Comparison of ENCODE assay signal across 13 cellular contexts in genomic region chr3:40878464-40878905, GRCh38.
DNase-seq lines count a peak whose midpoint lies in the region; ATAC-seq and TF ChIP-seq lines count a peak whose summit lies in the region.
"Had no signal": no experiment of that assay in that cellular context is flagged by ENCODE, and none has a peak within 500 bp of the region (broad histone marks: within the 10 kb centered on the region; RNA-seq: fewer than 3 reads in every experiment).

No MANE protein-coding gene starts in this region.

- no peaks in the 10 kb centered on the region for H3K27me3 Mint-ChIP-seq in activated T-helper 17 cell treated with anti-CD3 and anti-CD28 coated beads, Interleukin-2, amount 50 U/mL, for 72 hours
- H3K27me3 Mint-ChIP-seq: activated naive CD8-positive, alpha-beta T cell treated with anti-CD3 and anti-CD28 coated beads for 36 hours had no signal

- WGBS in spleen, 5 donors, result 69 to 76% (median 70%) methylated on average over 3 of the region's 3 CpGs
- 41 to 51% methylated on average over 3 of the region's 3 CpGs for WGBS in lower leg skin, 2 donors

- no peak for TF ChIP-seq POLR2A in spleen (IDR thresholded peaks at IDR 0.05)
- TF ChIP-seq POLR2A in lower leg skin (IDR thresholded peaks at IDR 0.05), result no peak

- TF ChIP-seq CTCF in dorsolateral prefrontal cortex (IDR thresholded peaks at IDR 0.05 in 54 of 56, conservative IDR thresholded peaks at IDR 0.05 in 2 of 56; ENCODE audit: low read depth in 1 of 56, partially characterized antibody in 56 of 56) (no peak), spleen (IDR thresholded peaks at IDR 0.05 in 8 of 11, conservative IDR thresholded peaks at IDR 0.05 in 3 of 11) (no peak), lower leg skin (IDR thresholded peaks at IDR 0.05) (no peak)

- H3K36me3 Mint-ChIP-seq in activated T-helper 17 cell treated with anti-CD3 and anti-CD28 coated beads, Interleukin-2, amount 50 U/mL, for 72 hours (ENCODE audit: low read depth), result no peaks in the 10 kb centered on the region
- H3K36me3 Mint-ChIP-seq: activated naive CD8-positive, alpha-beta T cell treated with anti-CD3 and anti-CD28 coated beads for 36 hours; naive thymus-derived CD8-positive, alpha-beta T cell had no signal

- H3K4me3 Mint-ChIP-seq in activated T-helper 17 cell treated with anti-CD3 and anti-CD28 coated beads, Interleukin-2, amount 50 U/mL, for 72 hours, result no peak overlapping the region
- H3K4me3 Mint-ChIP-seq: activated naive CD8-positive, alpha-beta T cell treated with anti-CD3 and anti-CD28 coated beads for 36 hours; naive thymus-derived CD8-positive, alpha-beta T cell had no signal

- no peaks in the 10 kb centered on the region for H3K9me3 Mint-ChIP-seq in activated T-helper 17 cell treated with anti-CD3 and anti-CD28 coated beads, Interleukin-2, amount 50 U/mL, for 72 hours
- H3K9me3 Mint-ChIP-seq: activated naive CD8-positive, alpha-beta T cell treated with anti-CD3 and anti-CD28 coated beads for 36 hours had no signal

- H3K4me1 ChIP-seq in SJCRH30 (peaks cover 19% of the 10 kb centered on the region), mucosa of rectum (ENCODE audit: control insufficient read depth in 2 of 2, insufficient read depth in 2 of 2, low read length in 2 of 2) (no peaks in the 10 kb centered on the region), spleen (peaks cover 0 to 18% (median 3%) of the 10 kb centered on the region in 6 donors)

- H3K27ac ChIP-seq in SJCRH30 (peak overlapping the region; percentile 35; the same call in 1 of the 2 replicates), dorsolateral prefrontal cortex (peak overlapping the region in 48 of 59 donors; percentile 4 to 80 (median 54)), mucosa of rectum (ENCODE audit: low read depth in 2 of 2, low read length in 2 of 2) (peak overlapping the region; percentile 31 to 34), spleen (peak overlapping the region in 7 of 8 donors; percentile 32 to 73 (median 50))

- H3K4me1 Mint-ChIP-seq in activated T-helper 17 cell treated with anti-CD3 and anti-CD28 coated beads, Interleukin-2, amount 50 U/mL, for 72 hours, result no peaks in the 10 kb centered on the region
- H3K4me1 Mint-ChIP-seq: activated naive CD8-positive, alpha-beta T cell treated with anti-CD3 and anti-CD28 coated beads for 36 hours; naive thymus-derived CD8-positive, alpha-beta T cell had no signal

- H3K27ac Mint-ChIP-seq in activated T-helper 17 cell treated with anti-CD3 and anti-CD28 coated beads, Interleukin-2, amount 50 U/mL, for 72 hours, result no peak overlapping the region
- H3K27ac Mint-ChIP-seq: activated naive CD8-positive, alpha-beta T cell treated with anti-CD3 and anti-CD28 coated beads for 36 hours; naive thymus-derived CD8-positive, alpha-beta T cell had no signal

- H3K4me3 ChIP-seq in SJCRH30 (peak overlapping the region; percentile 19; the same call in 1 of the 2 replicates), dorsolateral prefrontal cortex (peak overlapping the region in 3 of 59 donors; percentile 5 to 24 (median 6)), mucosa of rectum (ENCODE audit: low read length in 2 of 2) (no peak overlapping the region), spleen (no peak overlapping the region), lower leg skin (ENCODE audit: low read depth, poor library complexity, severe bottlenecking) (no peak overlapping the region)

- H3K27me3 ChIP-seq in SJCRH30, result no peaks in the 10 kb centered on the region
- no peaks in the 10 kb centered on the region for H3K27me3 ChIP-seq in dorsolateral prefrontal cortex
- H3K27me3 ChIP-seq in mucosa of rectum (ENCODE audit: control insufficient read depth in 2 of 2, insufficient read depth in 2 of 2, low read length in 2 of 2), result no peaks in the 10 kb centered on the region
- H3K27me3 ChIP-seq in spleen (replicated peaks in 1 of 7), result no peaks in the 10 kb centered on the region

- no peaks in the 10 kb centered on the region for H3K36me3 ChIP-seq in SJCRH30
- H3K36me3 ChIP-seq in mucosa of rectum (ENCODE audit: control insufficient read depth in 2 of 2, insufficient read depth in 2 of 2, low read length in 2 of 2), result no peaks in the 10 kb centered on the region
- H3K36me3 ChIP-seq in spleen, result no peaks in the 10 kb centered on the region

- H3K9me3 ChIP-seq in SJCRH30 (replicated peaks) (no peaks in the 10 kb centered on the region), mucosa of rectum (ENCODE audit: control insufficient read depth in 2 of 2, low read length in 2 of 2) (no peaks in the 10 kb centered on the region), spleen (no peaks in the 10 kb centered on the region)

- ATAC-seq in activated T-helper 17 cell treated with anti-CD3 and anti-CD28 coated beads, Interleukin-2, amount 50 U/mL, for 72 hours (replicated peaks), result no peak
- ATAC-seq: naive thymus-derived CD8-positive, alpha-beta T cell had no signal

- H3K9ac ChIP-seq in mucosa of rectum (ENCODE audit: low read depth in 1 of 2, low read length in 2 of 2), result no peak overlapping the region

- DNase-seq in SJCRH30 (peak; percentile 26 to 54), dorsolateral prefrontal cortex (no peak), spleen (no peak), NCI-H1436 treated with DMSO at 0.1 percent for 48 hours (lab: John Stamatoyannopoulos, UW) (no peak), lower leg skin (ENCODE audit: low spot score in 2 of 2) (no peak), head of caudate nucleus (no peak)
- DNase-seq: activated CD8-positive, alpha-beta memory T cell treated with anti-CD3 and anti-CD28 coated beads, Interleukin-2, amount 50 U/mL, for 48 hours; activated naive CD8-positive, alpha-beta T cell treated with anti-CD3 and anti-CD28 coated beads for 36 hours; cortex of kidney; MV-4-11; naive thymus-derived CD8-positive, alpha-beta T cell had no signal

- intact Hi-C loops in dorsolateral prefrontal cortex (cut with DNase I) (no loop called here), spleen (cut with DNase I; ENCODE audit: low total_unique reads) (no loop called here), lower leg skin (cut with DNase I; ENCODE audit: low total_unique reads) (no loop called here), head of caudate nucleus (cut with DNase I) (no loop called here)

Comparison
In these comparisons a context has a peak if more than half of its experiments do, and no peak if none do; other contexts are left out.
1. DNase-seq: peak in SJCRH30 (2 of 2); none in dorsolateral prefrontal cortex (0 of 10), spleen (single experiment), NCI-H1436 treated with DMSO at 0.1 percent for 48 hours (single experiment), lower leg skin (0 of 2) and head of caudate nucleus (0 of 42).
2. Peak in every context shown above with its lines, with median percentiles within 50 percentile points of each other: H3K27ac ChIP-seq.